Comparison of ENCODE assay signal across 20 cellular contexts in genomic region chr7:140587243-140587642, GRCh38. TPM values are rescaled to one million over a fixed set of nuclear protein-coding genes. Genes with fewer than 3 reads are reported as not detected.
DNase-seq lines count a peak whose midpoint lies in the region; ATAC-seq and TF ChIP-seq lines count a peak whose summit lies in the region.
"Had no signal": no experiment of that assay in that cellular context is flagged by ENCODE, and none has a peak within 500 bp of the region (broad histone marks: within the 10 kb centered on the region; RNA-seq: fewer than 3 reads in every experiment).

No MANE protein-coding gene starts in this region.

- WGBS in spleen, 5 donors = 89 to 97% (median 93%) methylated on average over 9 of the region's 9 CpGs
- WGBS in hepatocyte (ENCODE audit: low lambda C conversion rate, missing lambda C conversion rate) = 96% methylated on average over 9 of the region's 9 CpGs

- TF ChIP-seq CTCF in left ventricle myocardium inferior (IDR thresholded peaks at IDR 0.05; ENCODE audit: borderline replicate concordance) = no peak
- no peak for TF ChIP-seq CTCF in mesothelial cell of epicardium (IDR thresholded peaks at IDR 0.05; ENCODE audit: unreplicated experiment)
- no peak for TF ChIP-seq CTCF in spleen (IDR thresholded peaks at IDR 0.05 in 8 of 11, conservative IDR thresholded peaks at IDR 0.05 in 3 of 11)
- no peak for TF ChIP-seq CTCF in hepatocyte (IDR thresholded peaks at IDR 0.05; ENCODE audit: poor library complexity)

- H3K4me3 Mint-ChIP-seq in mesothelial cell of epicardium = no peak overlapping the region
- H3K4me3 Mint-ChIP-seq: B cell; CD8-positive, alpha-beta T cell; H9 had no signal

- H2AFZ ChIP-seq in hepatocyte = no peak overlapping the region

- no peak overlapping the region for H3K4me2 ChIP-seq in hepatocyte
- H3K4me2 ChIP-seq: A549; BLaER1 treated with 17β-estradiol and CSF1 and Interleukin-3, amounts not matched to agents 10 nM and 100 nM had no signal

- intact Hi-C loops in Right ventricle myocardium inferior (cut with DNase I) = no loop called here
- intact Hi-C loops in left ventricle myocardium inferior (cut with micrococcal nuclease) = no loop called here
- intact Hi-C loops in spleen (cut with DNase I; ENCODE audit: low total_unique reads) = no loop called here

- H3K4me1 ChIP-seq in left ventricle myocardium inferior (peaks cover 14% of the 10 kb centered on the region), spleen (peaks cover 0 to 8% (median 0%) of the 10 kb centered on the region in 6 donors), hepatocyte (ENCODE audit: insufficient read depth) (no peaks in the 10 kb centered on the region)
- H3K4me1 ChIP-seq: BLaER1 treated with 17β-estradiol and CSF1 and Interleukin-3, amounts not matched to agents 10 nM and 100 nM had no signal

- DNase-seq in Right ventricle myocardium inferior (ENCODE audit: missing footprints) (no peak), left ventricle myocardium inferior (no peak), mesothelial cell of epicardium (ENCODE audit: low spot score in 2 of 2, unreplicated experiment in 2 of 2) (no peak), spleen (peak; percentile 39), hepatocyte (ENCODE audit: low spot score) (no peak)
- DNase-seq: Calu3; CD8-positive, alpha-beta T cell; DMS53; DND-41; EL; H9; KBM-7 had no signal

- no peaks in the 10 kb centered on the region for H3K9me3 Mint-ChIP-seq in mesothelial cell of epicardium
- H3K9me3 Mint-ChIP-seq: CD8-positive, alpha-beta T cell; H9 had no signal

- H3K79me2 ChIP-seq in hepatocyte = no peaks in the 10 kb centered on the region

- H3K4me3 ChIP-seq in left ventricle myocardium inferior (no peak overlapping the region), spleen (no peak overlapping the region), hepatocyte (no peak overlapping the region)
- H3K4me3 ChIP-seq: A549; BLaER1 treated with 17β-estradiol and CSF1 and Interleukin-3, amounts not matched to agents 10 nM and 100 nM; GM12878 had no signal

- H3K4me1 Mint-ChIP-seq in mesothelial cell of epicardium = no peaks in the 10 kb centered on the region
- H3K4me1 Mint-ChIP-seq: H9 had no signal

- H3K27ac ChIP-seq in left ventricle myocardium inferior (replicated peaks) (no peak overlapping the region), spleen (no peak overlapping the region), hepatocyte (no peak overlapping the region)
- H3K27ac ChIP-seq: 22Rv1; A549; BLaER1 treated with 17β-estradiol and CSF1 and Interleukin-3, amounts not matched to agents 10 nM and 100 nM; HL-60 had no signal

- H3K27me3 ChIP-seq in left ventricle myocardium inferior (ENCODE audit: low read depth) (no peaks in the 10 kb centered on the region), spleen (replicated peaks in 1 of 7) (no peaks in the 10 kb centered on the region), hepatocyte (no peaks in the 10 kb centered on the region)
- H3K27me3 ChIP-seq: BLaER1 treated with 17β-estradiol and CSF1 and Interleukin-3, amounts not matched to agents 10 nM and 100 nM had no signal

- H3K9me2 ChIP-seq in hepatocyte (replicated peaks; ENCODE audit: insufficient read depth) = no peaks in the 10 kb centered on the region

- no peaks in the 10 kb centered on the region for H3K27me3 Mint-ChIP-seq in mesothelial cell of epicardium (ENCODE audit: low read depth)

- no peaks in the 10 kb centered on the region for H3K9me3 ChIP-seq in left ventricle myocardium inferior (replicated peaks)
- no peaks in the 10 kb centered on the region for H3K9me3 ChIP-seq in spleen
- H3K9me3 ChIP-seq in hepatocyte (ENCODE audit: low read depth) = no peaks in the 10 kb centered on the region
- H3K9me3 ChIP-seq: A549; BLaER1 treated with 17β-estradiol and CSF1 and Interleukin-3, amounts not matched to agents 10 nM and 100 nM had no signal

- H3K27ac Mint-ChIP-seq in mesothelial cell of epicardium = peak overlapping the region; percentile 57
- H3K27ac Mint-ChIP-seq: B cell; CD8-positive, alpha-beta T cell; H9 had no signal

- H3K36me3 Mint-ChIP-seq in mesothelial cell of epicardium = peaks cover 29% of the 10 kb centered on the region
- H3K36me3 Mint-ChIP-seq: CD8-positive, alpha-beta T cell had no signal

- H3K36me3 ChIP-seq in left ventricle myocardium inferior (peaks cover 49% of the 10 kb centered on the region), spleen (peaks cover 0 to 9% (median 0%) of the 10 kb centered on the region in 6 donors), hepatocyte (replicated peaks; ENCODE audit: insufficient read depth, low read depth) (no peaks in the 10 kb centered on the region)
- H3K36me3 ChIP-seq: BLaER1 treated with 17β-estradiol and CSF1 and Interleukin-3, amounts not matched to agents 10 nM and 100 nM had no signal

- TF ChIP-seq POLR2A in spleen (IDR thresholded peaks at IDR 0.05) = no peak

- H4K20me1 ChIP-seq in hepatocyte (ENCODE audit: insufficient read depth, poor library complexity, severe bottlenecking) = no peaks in the 10 kb centered on the region
- H4K20me1 ChIP-seq: BLaER1 treated with 17β-estradiol and CSF1 and Interleukin-3, amounts not matched to agents 10 nM and 100 nM had no signal

- peak; percentile 12 for ATAC-seq in Right ventricle myocardium inferior
- no peak for ATAC-seq in GM21423 (IDR thresholded peaks at IDR 0.05; ENCODE audit: unreplicated experiment)
- no peak for ATAC-seq in HG03025 (IDR thresholded peaks at IDR 0.05; ENCODE audit: low FRiP score, unreplicated experiment)
- ATAC-seq: CD8-positive, alpha-beta T cell; GM12878 had no signal

RNA-seq across cellular contexts. Expression of gene DENND2A, which starts 53.4 kb away (rescaled TPM):
- total RNA-seq in Right ventricle myocardium inferior (15.0 TPM), left ventricle myocardium inferior (10.8 TPM), mesothelial cell of epicardium (31.9 to 38.0 TPM (median 32.3 TPM) in 3 replicates), spleen (10 to 100 TPM in 6 of 7 donors, 1 to 10 TPM in 1; 9.6 to 35.3 (median 19.9) TPM), hepatocyte (5.9 and 6.7 TPM in 2 replicates)
- polyA plus RNA-seq in spleen (1 to 10 TPM; 1.9 to 7.7 (median 6.6) TPM), hepatocyte (8.4 and 8.8 TPM in 2 replicates)
- total RNA-seq: B cell, Calu3, GM12878 had no signal
